Comparison of ENCODE assay signal across 1 cellular context in the genomic region with DNA sequence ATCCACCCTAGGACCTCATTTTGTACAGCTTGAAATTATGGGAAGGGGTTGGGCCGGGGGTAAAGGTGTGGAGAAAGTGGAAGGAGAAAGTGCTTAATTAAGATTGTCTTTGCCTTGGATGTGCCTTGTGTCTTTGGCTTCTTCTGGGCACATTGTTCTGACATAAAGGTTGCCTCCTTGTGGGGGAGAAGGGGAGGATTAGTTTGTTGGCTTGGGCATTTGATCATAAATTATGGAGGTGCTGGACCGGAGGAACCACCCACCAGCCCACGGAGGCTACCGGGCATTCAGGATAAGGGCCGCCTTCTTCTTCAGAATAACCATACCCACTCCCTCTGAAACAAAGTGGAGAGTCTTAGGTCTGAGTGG.
TF ChIP-seq lines count a peak whose summit lies in the region.

No MANE protein-coding gene starts in this region.

TF ChIP-seq in IMR-90, 13 proteins besides CTCF, POLR2A, EP300 and RAD21 (continued from another document):
- TF ChIP-seq, protein P1, sequence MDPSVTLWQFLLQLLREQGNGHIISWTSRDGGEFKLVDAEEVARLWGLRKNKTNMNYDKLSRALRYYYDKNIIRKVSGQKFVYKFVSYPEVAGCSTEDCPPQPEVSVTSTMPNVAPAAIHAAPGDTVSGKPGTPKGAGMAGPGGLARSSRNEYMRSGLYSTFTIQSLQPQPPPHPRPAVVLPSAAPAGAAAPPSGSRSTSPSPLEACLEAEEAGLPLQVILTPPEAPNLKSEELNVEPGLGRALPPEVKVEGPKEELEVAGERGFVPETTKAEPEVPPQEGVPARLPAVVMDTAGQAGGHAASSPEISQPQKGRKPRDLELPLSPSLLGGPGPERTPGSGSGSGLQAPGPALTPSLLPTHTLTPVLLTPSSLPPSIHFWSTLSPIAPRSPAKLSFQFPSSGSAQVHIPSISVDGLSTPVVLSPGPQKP (IDR thresholded peaks at IDR 0.05; ENCODE audit: borderline replicate concordance, low read depth, low read length) = no peak
- no peak for TF ChIP-seq BHLHE40 (IDR thresholded peaks at IDR 0.05; ENCODE audit: low read depth, low read length)
- no peak for TF ChIP-seq MAZ (IDR thresholded peaks at IDR 0.05; ENCODE audit: borderline replicate concordance, low read depth, low read length)
